Comparison of ENCODE assay signal across 16 cellular contexts in the genomic region with DNA sequence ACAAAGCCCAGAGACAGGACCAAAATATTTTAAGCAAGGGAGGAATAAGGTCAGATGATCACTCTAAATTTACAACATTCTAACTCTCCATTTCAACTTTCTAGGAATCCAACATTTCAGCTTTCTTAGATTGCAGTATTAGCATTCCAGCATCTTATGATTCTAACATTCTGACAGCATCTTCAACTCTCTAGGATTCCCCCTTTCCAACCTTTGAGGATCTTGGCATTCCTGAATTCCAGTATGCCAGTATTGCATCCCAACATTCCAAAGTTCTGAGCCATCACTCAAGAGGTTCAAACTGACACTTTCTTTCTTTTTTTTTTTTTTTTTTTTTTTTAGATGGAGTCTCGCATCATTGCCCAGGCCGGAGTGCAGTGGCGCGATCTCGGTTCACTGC. TPM values are rescaled to one million over a fixed set of nuclear protein-coding genes. Genes with fewer than 3 reads are reported as not detected.
A peak's percentile ranks its signal among the peaks of the same experiment; 100 is the strongest.
DNase-seq lines count a peak whose midpoint lies in the region; FAIRE-seq and TF ChIP-seq lines count a peak whose summit lies in the region.
"Had no signal": no experiment of that assay in that cellular context is flagged by ENCODE, and none has a peak within 500 bp of the region (broad histone marks: within the 10 kb centered on the region; RNA-seq: fewer than 3 reads in every experiment).

No MANE protein-coding gene starts in this region.

- no peak overlapping the region for H2BK12ac ChIP-seq in trophoblast cell (ENCODE audit: low read length)

- H4K12ac ChIP-seq in trophoblast cell (ENCODE audit: low read depth, low read length) = no peak overlapping the region

- H3K4me1 ChIP-seq in OCI-LY7 (ENCODE audit: insufficient read depth, low read length, poor library complexity, severe bottlenecking) (no peaks in the 10 kb centered on the region), trophoblast cell (ENCODE audit: control insufficient read depth in 1 of 2, insufficient read depth in 2 of 2, low read length in 2 of 2) (no peaks in the 10 kb centered on the region), kidney (ENCODE audit: control insufficient read depth in 1 of 2, insufficient read depth in 1 of 2, low read depth in 1 of 2, low read length in 2 of 2) (no peaks in the 10 kb centered on the region)
- H3K4me1 ChIP-seq: Caco-2, HAP-1, neural progenitor cell had no signal

- H4K20me1 ChIP-seq in OCI-LY7 (ENCODE audit: insufficient read depth, low read length) = no peaks in the 10 kb centered on the region; the same call in 1 of the 2 replicates

- POLR2A ChIA-PET in OCI-LY7 (lab: Charles Lee) (interaction anchor here (1.0 kb wide), 1 partner anchor 9 kb away, joined by 3 read pairs; no protein-coding TSS in a partner anchor), MCF 10A (lab: Yijun Ruan, JAX) (no interaction called here)

- no peak for FAIRE-seq in kidney (lab: Jason Lieb, UNC)

- H2BK120ac ChIP-seq in trophoblast cell (ENCODE audit: insufficient read depth, low read length, poor library complexity) = no peak overlapping the region

- no peak overlapping the region for H3K4me3 ChIP-seq in OCI-LY7 (ENCODE audit: low read depth, low read length, poor library complexity, severe bottlenecking)
- no peak overlapping the region for H3K4me3 ChIP-seq in trophoblast cell (ENCODE audit: low read depth, low read length)
- H3K4me3 ChIP-seq in kidney (ENCODE audit: low read length in 2 of 2) = no peak overlapping the region
- H3K4me3 ChIP-seq: HAP-1, neural progenitor cell had no signal

- no peak overlapping the region for H3K14ac ChIP-seq in trophoblast cell (ENCODE audit: low read length)

- TF ChIP-seq CTCF in OCI-LY7 (conservative IDR thresholded peaks at IDR 0.05; ENCODE audit: low read length) (no peak), endothelial cell (IDR thresholded peaks at IDR 0.05; ENCODE audit: unreplicated experiment) (no peak), MCF 10A (IDR thresholded peaks at IDR 0.05; ENCODE audit: unreplicated experiment) (no peak), kidney (IDR thresholded peaks at IDR 0.05; ENCODE audit: borderline replicate concordance, extremely low read depth, insufficient read depth) (no peak)

- no peaks in the 10 kb centered on the region for H3K9me3 ChIP-seq in OCI-LY7 (ENCODE audit: low read length)
- H3K9me3 ChIP-seq in trophoblast cell (ENCODE audit: insufficient read depth, low read depth, low read length) = no peaks in the 10 kb centered on the region
- no peaks in the 10 kb centered on the region for H3K9me3 ChIP-seq in kidney (ENCODE audit: control insufficient read depth in 1 of 2, low read length in 2 of 2)
- H3K9me3 ChIP-seq: Caco-2, HAP-1 had no signal

- BruUV-seq in OCI-LY7 (replicated peaks; lab: Mats Ljungman, UMichigan) (TSS peak; percentile 90), MCF 10A (replicated peaks; lab: Mats Ljungman, UMichigan) (no TSS peak)

- no CpG with 5 or more reads among the region's 5 CpGs for WGBS in trophoblast cell (ENCODE audit: extremely low coverage, insufficient coverage, insufficient read length)

- H4K91ac ChIP-seq in trophoblast cell (ENCODE audit: low read depth, low read length) = no peak overlapping the region

- no peaks in the 10 kb centered on the region for H3K79me1 ChIP-seq in trophoblast cell (ENCODE audit: low read length)

- H3K18ac ChIP-seq in trophoblast cell (ENCODE audit: low read length) = no peak overlapping the region

- peak overlapping the region; percentile 67 for H3K4me3 Mint-ChIP-seq in endothelial cell (ENCODE audit: unreplicated experiment)
- no peak overlapping the region for H3K4me3 Mint-ChIP-seq in MCF 10A (ENCODE audit: unreplicated experiment)
- H3K4me3 Mint-ChIP-seq: neural progenitor cell had no signal

- H2AFZ ChIP-seq in OCI-LY7 (ENCODE audit: low read length) (no peak overlapping the region), trophoblast cell (ENCODE audit: insufficient read depth, low read length, poor library complexity) (no peak overlapping the region)
- H2AFZ ChIP-seq: neural progenitor cell had no signal

- CTCF ChIA-PET in OCI-LY7 (lab: Charles Lee; ENCODE audit: unreplicated experiment) = no interaction called here
- CTCF ChIA-PET in MCF 10A (lab: Yijun Ruan, JAX) = no interaction called here

- no peak overlapping the region for H2AK5ac ChIP-seq in trophoblast cell (ENCODE audit: low read length)

- intact Hi-C loops in OCI-LY7 (cut with micrococcal nuclease; ENCODE audit: unreplicated experiment) = no loop called here
- intact Hi-C loops in MCF 10A (cut with micrococcal nuclease) = no loop called here
- intact Hi-C loops in kidney (cut with DNase I) = no loop called here

- H3K36me3 Mint-ChIP-seq in endothelial cell (ENCODE audit: low read depth, unreplicated experiment) (peaks cover 33% of the 10 kb centered on the region), MCF 10A (ENCODE audit: insufficient read depth, unreplicated experiment) (peaks cover 64% of the 10 kb centered on the region)
- H3K36me3 Mint-ChIP-seq: neural progenitor cell had no signal

- H3K4me2 ChIP-seq in OCI-LY7 (ENCODE audit: low read length) (no peak overlapping the region), trophoblast cell (ENCODE audit: low read length) (no peak overlapping the region)
- H3K4me2 ChIP-seq: neural progenitor cell had no signal

- H3K23ac ChIP-seq in trophoblast cell (ENCODE audit: low read length) = no peak overlapping the region

- H3K9ac ChIP-seq in trophoblast cell (ENCODE audit: low read length) = no peak overlapping the region
- H3K9ac ChIP-seq in kidney (ENCODE audit: low read length in 2 of 2) = no peak overlapping the region
- H3K9ac ChIP-seq: neural progenitor cell had no signal

- H3K9me3 Mint-ChIP-seq in endothelial cell (ENCODE audit: unreplicated experiment) (no peaks in the 10 kb centered on the region), MCF 10A (ENCODE audit: unreplicated experiment) (no peaks in the 10 kb centered on the region)
- H3K9me3 Mint-ChIP-seq: neural progenitor cell had no signal

- no peak overlapping the region for H2BK5ac ChIP-seq in trophoblast cell (ENCODE audit: low read depth, low read length, poor library complexity)

- H3K4ac ChIP-seq in trophoblast cell (ENCODE audit: low read depth, low read length) = no peak overlapping the region

- H3K27ac Mint-ChIP-seq in endothelial cell (ENCODE audit: unreplicated experiment) (no peak overlapping the region), MCF 10A (ENCODE audit: low read depth, unreplicated experiment) (no peak overlapping the region)
- H3K27ac Mint-ChIP-seq: neural progenitor cell had no signal

- H4K8ac ChIP-seq in trophoblast cell (ENCODE audit: low read depth, low read length) = no peak overlapping the region

- peak; percentile 93 for DNase-seq in EH (ENCODE audit: low read depth)
- DNase-seq in OCI-LY7 (ENCODE audit: low spot score) = no peak
- no peak for DNase-seq in endothelial cell (ENCODE audit: low spot score)
- peak; percentile 51 to 93 for DNase-seq in trophoblast cell
- no peak for DNase-seq in superior temporal gyrus (ENCODE audit: extremely low spot score)
- DNase-seq in MCF 10A (ENCODE audit: unreplicated experiment) = no peak
- DNase-seq in kidney = no peak
- DNase-seq: activated naive CD4-positive, alpha-beta T cell; Caco-2; erythroblast; NCI-H2029 treated with DMSO at 0.1 percent for 48 hours; stimulated activated CD4-positive, alpha-beta T cell treated with anti-CD3 and anti-CD28 coated beads, Interleukin-4, amount 100 ng/mL, for 4 hours; stimulated activated naive CD4-positive, alpha-beta T cell had no signal

- no peaks in the 10 kb centered on the region for H3K79me2 ChIP-seq in OCI-LY7 (ENCODE audit: insufficient read depth, low read depth, low read length)
- no peaks in the 10 kb centered on the region for H3K79me2 ChIP-seq in trophoblast cell (ENCODE audit: control insufficient read depth, insufficient read depth, low read length, poor library complexity)

- no peaks in the 10 kb centered on the region for H3K27me3 ChIP-seq in trophoblast cell (ENCODE audit: insufficient read depth, low read length)
- H3K27me3 ChIP-seq: neural progenitor cell had no signal

- H3K27ac ChIP-seq in OCI-LY7 (ENCODE audit: low read depth, low read length, poor library complexity, severe bottlenecking) (no peak overlapping the region), trophoblast cell (ENCODE audit: low read depth, low read length) (no peak overlapping the region), kidney (ENCODE audit: low read depth in 2 of 2, low read length in 2 of 2) (no peak overlapping the region)
- H3K27ac ChIP-seq: HL-60, neural progenitor cell had no signal

- H3K36me3 ChIP-seq in OCI-LY7 (ENCODE audit: insufficient read depth, low read length) (peaks cover 85% of the 10 kb centered on the region), trophoblast cell (ENCODE audit: control insufficient read depth in 1 of 2, insufficient read depth in 2 of 2, low read length in 2 of 2) (peaks cover 60 to 70% of the 10 kb centered on the region in 2 experiments), kidney (ENCODE audit: control insufficient read depth in 1 of 2, insufficient read depth in 2 of 2, low read length in 2 of 2) (no peaks in the 10 kb centered on the region)
- H3K36me3 ChIP-seq: neural progenitor cell had no signal

- H3K27me3 Mint-ChIP-seq in endothelial cell (ENCODE audit: unreplicated experiment) = peaks cover 8% of the 10 kb centered on the region
- no peaks in the 10 kb centered on the region for H3K27me3 Mint-ChIP-seq in MCF 10A (ENCODE audit: insufficient read depth, unreplicated experiment)

- no peaks in the 10 kb centered on the region for H3K9me2 ChIP-seq in OCI-LY7 (ENCODE audit: insufficient read depth, low read length)

- H3K4me1 Mint-ChIP-seq in endothelial cell (ENCODE audit: unreplicated experiment) = no peaks in the 10 kb centered on the region
- peaks cover 6% of the 10 kb centered on the region for H3K4me1 Mint-ChIP-seq in MCF 10A (ENCODE audit: insufficient read depth, unreplicated experiment)
- H3K4me1 Mint-ChIP-seq: neural progenitor cell had no signal

RNA-seq across cellular contexts. Expression of a gene that starts 13.8 kb away (rescaled TPM):
- total RNA-seq in OCI-LY7 (2014; rRNA removed; shearing (Covaris generic)) = 10.9 and 15.5 TPM in 2 replicates
- total RNA-seq in OCI-LY7 (2022) = 69.9 and 88.8 TPM in 2 replicates
- 193 TPM for total RNA-seq in endothelial cell (ENCODE audit: unreplicated experiment)
- polyA plus RNA-seq in trophoblast cell (2013) = 140 and 142 TPM in 2 replicates
- 27.8 and 33.7 TPM in 2 replicates for total RNA-seq in MCF 10A (2022)
- 48.0 TPM for total RNA-seq in kidney
- polyA plus RNA-seq in kidney (ENCODE audit: insufficient read depth, low read depth, low replicate concordance) = 19.1 TPM

RNA-seq across cellular contexts. Expression of a gene that starts 24.0 kb away (rescaled TPM):
- 1.7 and 3.9 TPM in 2 replicates for total RNA-seq in OCI-LY7 (2014; rRNA removed; shearing (Covaris generic))
- total RNA-seq in OCI-LY7 (2022) (3.4 and 5.2 TPM in 2 replicates), endothelial cell (ENCODE audit: unreplicated experiment) (6.8 TPM), MCF 10A (2022) (5.5 and 5.7 TPM in 2 replicates), kidney (12.6 TPM)
- 3.2 TPM in 2 replicates for polyA plus RNA-seq in trophoblast cell (2013)
- polyA plus RNA-seq in kidney (ENCODE audit: insufficient read depth, low read depth, low replicate concordance) = 15.7 TPM

RNA-seq across cellular contexts. Expression of a gene that starts 30.0 kb away (rescaled TPM):
- 14.4 and 15.0 TPM in 2 replicates for total RNA-seq in OCI-LY7 (2014; rRNA removed; shearing (Covaris generic))
- total RNA-seq in OCI-LY7 (2022) (35.0 and 36.6 TPM in 2 replicates), endothelial cell (ENCODE audit: unreplicated experiment) (28.6 TPM), MCF 10A (2022) (25.0 and 28.5 TPM in 2 replicates), kidney (28.1 TPM)
- 24.7 and 26.3 TPM in 2 replicates for polyA plus RNA-seq in trophoblast cell (2013)
- polyA plus RNA-seq in kidney (ENCODE audit: insufficient read depth, low read depth, low replicate concordance) = 9.8 TPM

RNA-seq across cellular contexts. Expression of a gene that starts 36.4 kb away (rescaled TPM):
- total RNA-seq in OCI-LY7 (2014; rRNA removed; shearing (Covaris generic)) = 5.6 and 10.7 TPM in 2 replicates
- total RNA-seq in OCI-LY7 (2022) (12.7 and 13.5 TPM in 2 replicates), endothelial cell (ENCODE audit: unreplicated experiment) (7.6 TPM), MCF 10A (2022) (6.1 and 8.3 TPM in 2 replicates), kidney (9.5 TPM)
- 2.8 and 3.3 TPM in 2 replicates for polyA plus RNA-seq in trophoblast cell (2013)
- 24.3 TPM for polyA plus RNA-seq in kidney (ENCODE audit: insufficient read depth, low read depth, low replicate concordance)

RNA-seq across cellular contexts. Expression of a gene that starts 57.2 kb away (rescaled TPM):
- 48.3 and 55.8 TPM in 2 replicates for total RNA-seq in OCI-LY7 (2014; rRNA removed; shearing (Covaris generic))
- 36.0 and 40.0 TPM in 2 replicates for total RNA-seq in OCI-LY7 (2022)
- total RNA-seq in endothelial cell (ENCODE audit: unreplicated experiment) = 15.2 TPM
- polyA plus RNA-seq in trophoblast cell (2013) = 8.1 and 8.4 TPM in 2 replicates
- total RNA-seq in MCF 10A (2022) = 38.1 and 45.8 TPM in 2 replicates
- total RNA-seq in kidney = 16.8 TPM
- 15.5 TPM for polyA plus RNA-seq in kidney (ENCODE audit: insufficient read depth, low read depth, low replicate concordance)

Comparison
In these comparisons a context has a peak if more than half of its experiments do, and no peak if none do; other contexts are left out.
1. DNase-seq: peak in EH (single experiment) and trophoblast cell (2 of 2); none in OCI-LY7 (single experiment), endothelial cell (single experiment), superior temporal gyrus (single experiment), MCF 10A (single experiment) and kidney (single experiment).